Comparison of ENCODE assay signal across 23 cellular contexts in the genomic region with DNA sequence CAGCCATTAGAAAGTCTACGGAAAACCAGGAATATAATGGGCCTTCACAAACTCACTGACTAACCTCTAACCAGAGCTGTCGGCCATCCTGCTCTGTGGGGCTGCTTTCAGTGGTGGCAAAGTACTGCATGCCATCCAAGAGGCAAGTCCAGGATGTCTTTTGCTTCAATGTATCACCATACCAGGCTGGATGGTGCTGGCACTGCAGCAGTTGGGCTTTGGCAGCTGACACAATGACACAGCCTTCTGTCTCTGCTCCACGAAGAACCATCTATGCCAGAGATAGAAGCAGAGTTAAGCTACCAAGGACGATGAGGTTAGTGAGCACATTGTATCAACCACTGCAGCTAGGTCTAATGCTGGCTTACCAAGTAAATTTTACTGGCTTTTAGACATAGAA.
"Had no signal": no experiment of that assay in that cellular context is flagged by ENCODE, and none has a peak within 500 bp of the region (broad histone marks: within the 10 kb centered on the region; RNA-seq: fewer than 3 reads in every experiment).

No MANE protein-coding gene starts in this region.

- H3K27ac ChIP-seq: ascending aorta, brain microvascular endothelial cell, colonic mucosa, esophagus squamous epithelium, gastroesophageal sphincter, parathyroid adenoma, thyroid gland, upper lobe of right lung, WERI-Rb-1 had no signal

- H3K9me3 ChIP-seq: adrenal gland, ascending aorta, colonic mucosa, esophagus squamous epithelium, gastroesophageal sphincter, thyroid gland, upper lobe of right lung had no signal

- H3K4me1 ChIP-seq: adrenal gland, ascending aorta, colonic mucosa, esophagus squamous epithelium, gastroesophageal sphincter, parathyroid adenoma, thyroid gland, upper lobe of right lung had no signal

- ATAC-seq: activated CD8-positive, alpha-beta T cell treated with anti-CD3 and anti-CD28 coated beads, Interleukin-2, amount 10 ng/mL, durations not matched to agents 7 days and 5 days; gastroesophageal sphincter; stimulated activated naive CD8-positive, alpha-beta T cell treated with anti-CD3 and anti-CD28 coated beads, Interleukin-15, Interleukin-2, amounts not matched to agents 100 U/mL and 50 U/mL, for 24 hours; T-cell; upper lobe of right lung had no signal

- DNase-seq: activated CD4-positive, alpha-beta T cell treated with anti-CD3 and anti-CD28 coated beads, Interleukin-2, amount 10 ng/mL, durations not matched to agents 7 days and 5 days; activated CD4-positive, CD25-positive, alpha-beta regulatory T cell treated with anti-CD3 and anti-CD28 coated beads, Interleukin-2, amount 50 U/mL, for 72 hours; activated CD8-positive, alpha-beta T cell treated with anti-CD3 and anti-CD28 coated beads, Interleukin-2, amount 10 ng/mL, durations not matched to agents 7 days and 5 days; activated naive CD4-positive, alpha-beta T cell; activated T-cell treated with anti-CD3 and anti-CD28 coated beads, Interleukin-2, amount 50 U/mL, for 1 hour; brain microvascular endothelial cell; colonic mucosa; endodermal cell; esophagus squamous epithelium; head of caudate nucleus; islet precursor cell; naive B cell; nucleus accumbens; stimulated activated CD4-positive, alpha-beta T cell treated with anti-CD3 and anti-CD28 coated beads, Interleukin-4, amount 100 ng/mL, for 24 hours; stimulated activated naive CD8-positive, alpha-beta T cell treated with anti-CD3 and anti-CD28 coated beads, Interleukin-15, Interleukin-2, amounts not matched to agents 100 U/mL and 50 U/mL, for 24 hours; T-cell; thyroid gland; upper lobe of right lung; WERI-Rb-1 had no signal

- H3K9ac ChIP-seq: parathyroid adenoma had no signal

- H3K27me3 ChIP-seq: adrenal gland, ascending aorta, brain microvascular endothelial cell, colonic mucosa, esophagus squamous epithelium, gastroesophageal sphincter, thyroid gland, upper lobe of right lung had no signal

- H3K4me3 ChIP-seq: adrenal gland, ascending aorta, colonic mucosa, esophagus squamous epithelium, gastroesophageal sphincter, thyroid gland, upper lobe of right lung had no signal
